11 cellular contexts compared by ENCODE assay signal in genomic region chr7:1539346-1540321, GRCh38. TPM values are rescaled to one million over a fixed set of nuclear protein-coding genes. Genes with fewer than 3 reads are reported as not detected.
DNase-seq lines count a peak whose midpoint lies in the region; ATAC-seq and TF ChIP-seq lines count a peak whose summit lies in the region.
"Had no signal": no experiment of that assay in that cellular context is flagged by ENCODE, and none has a peak within 500 bp of the region (broad histone marks: within the 10 kb centered on the region; RNA-seq: fewer than 3 reads in every experiment).

No MANE protein-coding gene starts in this region.

- no peak for TF ChIP-seq CTCF in heart left ventricle (IDR thresholded peaks at IDR 0.05)
- TF ChIP-seq CTCF in lower lobe of right lung (IDR thresholded peaks at IDR 0.05), result no peak
- TF ChIP-seq CTCF in vagina (IDR thresholded peaks at IDR 0.05), result no peak

- no peak overlapping the region for H3K27ac Mint-ChIP-seq in stimulated activated memory B cell treated with anti-CD40 and anti-IgM and Interleukin-4, amounts not matched to agents 10 μg/mL and 1 μg/mL and 100 μg/mL, for 72 hours
- H3K27ac Mint-ChIP-seq: naive thymus-derived CD4-positive, alpha-beta T cell had no signal

- peaks cover 34% of the 10 kb centered on the region for H3K36me3 Mint-ChIP-seq in stimulated activated memory B cell treated with anti-CD40 and anti-IgM and Interleukin-4, amounts not matched to agents 10 μg/mL and 1 μg/mL and 100 μg/mL, for 72 hours

- H3K4me3 ChIP-seq in heart left ventricle, result peak overlapping the region in 8 of 12 donors; percentile 52 to 71 (median 64)
- H3K4me3 ChIP-seq in lower lobe of right lung, result peak overlapping the region; percentile 51
- no peak overlapping the region for H3K4me3 ChIP-seq in vagina

- ATAC-seq in heart left ventricle (no peak), lower lobe of right lung (no peak)
- no peak for ATAC-seq in stimulated activated memory B cell treated with anti-CD40 and anti-IgM and Interleukin-4, amounts not matched to agents 10 μg/mL and 1 μg/mL and 100 μg/mL, for 72 hours
- ATAC-seq: activated T-cell treated with anti-CD3 and anti-CD28 coated beads, Interleukin-2, amount 50 U/mL, for 4 hours; naive thymus-derived CD4-positive, alpha-beta T cell had no signal

- H3K9me3 ChIP-seq in heart left ventricle (no peaks in the 10 kb centered on the region), lower lobe of right lung (no peaks in the 10 kb centered on the region), vagina (no peaks in the 10 kb centered on the region)

- H3K27ac ChIP-seq in heart left ventricle (peak overlapping the region; percentile 93 to 100 (median 98)), lower lobe of right lung (peak overlapping the region; percentile 94), vagina (peak overlapping the region; percentile 99)

- intact Hi-C loops in heart left ventricle (cut with DNase I) (loop anchor here in 1 of 10 donors (2.0 kb wide), 1 partner anchor 35 kb away; the partner anchor contains the start of gene INTS1), cardiac septum (cut with DNase I) (no loop called here), lower lobe of right lung (cut with DNase I) (no loop called here), vagina (cut with DNase I) (no loop called here)

- no peaks in the 10 kb centered on the region for H3K27me3 ChIP-seq in heart left ventricle
- no peaks in the 10 kb centered on the region for H3K27me3 ChIP-seq in lower lobe of right lung (ENCODE audit: low read depth)
- no peaks in the 10 kb centered on the region for H3K27me3 ChIP-seq in vagina

- peaks cover 12 to 52% (median 39%) of the 10 kb centered on the region in 12 donors for H3K4me1 ChIP-seq in heart left ventricle
- peaks cover 36% of the 10 kb centered on the region for H3K4me1 ChIP-seq in lower lobe of right lung
- H3K4me1 ChIP-seq in vagina, result peaks cover 40% of the 10 kb centered on the region

- 91 to 94% (median 92%) methylated on average over 45 to 68 of the region's 68 CpGs for WGBS in heart left ventricle, 4 donors

- H3K4me3 Mint-ChIP-seq in stimulated activated memory B cell treated with anti-CD40 and anti-IgM and Interleukin-4, amounts not matched to agents 10 μg/mL and 1 μg/mL and 100 μg/mL, for 72 hours, result no peak overlapping the region
- H3K4me3 Mint-ChIP-seq: activated T-cell treated with anti-CD3 and anti-CD28 coated beads, Interleukin-2, amount 50 U/mL, for 4 hours; naive thymus-derived CD4-positive, alpha-beta T cell had no signal

- no peaks in the 10 kb centered on the region for H3K27me3 Mint-ChIP-seq in stimulated activated memory B cell treated with anti-CD40 and anti-IgM and Interleukin-4, amounts not matched to agents 10 μg/mL and 1 μg/mL and 100 μg/mL, for 72 hours
- H3K27me3 Mint-ChIP-seq: naive thymus-derived CD4-positive, alpha-beta T cell had no signal

- no peak for TF ChIP-seq POLR2A in heart left ventricle (IDR thresholded peaks at IDR 0.05)
- TF ChIP-seq POLR2A in vagina (IDR thresholded peaks at IDR 0.05), result no peak

- H3K36me3 ChIP-seq in heart left ventricle, result peaks cover 0 to 62% (median 48%) of the 10 kb centered on the region in 9 donors
- H3K36me3 ChIP-seq in lower lobe of right lung, result peaks cover 73% of the 10 kb centered on the region
- peaks cover 0 to 23% of the 10 kb centered on the region in 2 donors for H3K36me3 ChIP-seq in vagina

- H3K9me3 Mint-ChIP-seq in stimulated activated memory B cell treated with anti-CD40 and anti-IgM and Interleukin-4, amounts not matched to agents 10 μg/mL and 1 μg/mL and 100 μg/mL, for 72 hours, result no peaks in the 10 kb centered on the region
- H3K9me3 Mint-ChIP-seq: activated T-cell treated with anti-CD3 and anti-CD28 coated beads, Interleukin-2, amount 50 U/mL, for 4 hours; naive thymus-derived CD4-positive, alpha-beta T cell had no signal

- H3K4me1 Mint-ChIP-seq in stimulated activated memory B cell treated with anti-CD40 and anti-IgM and Interleukin-4, amounts not matched to agents 10 μg/mL and 1 μg/mL and 100 μg/mL, for 72 hours, result peaks cover 21% of the 10 kb centered on the region

- DNase-seq in heart left ventricle (peak in 2 of 5 donors; percentile 58 to 64), cardiac septum (ENCODE audit: low spot score) (no peak), lower lobe of right lung (peak; percentile 45), vagina (ENCODE audit: extremely low spot score in 2 of 2) (no peak), DMS79 (lab: John Stamatoyannopoulos, UW) (no peak)
- DNase-seq: activated T-cell treated with anti-CD3 and anti-CD28 coated beads, Interleukin-2, amount 50 U/mL, for 4 hours; GF-D8; naive thymus-derived CD4-positive, alpha-beta T cell; NCI-H1092 treated with DMSO at 0.1 percent for 48 hours; stimulated activated CD4-positive, alpha-beta T cell treated with anti-CD3 and anti-CD28 coated beads, Interleukin-4, amount 100 ng/mL, for 24 hours had no signal

RNA-seq across cellular contexts. Expression of gene MAFK, which starts 9.1 kb away (rescaled TPM):
- 100 to 1,000 TPM in 5 of 9 donors, 10 to 100 TPM in 4; 34.3 to 138 (median 121) TPM for total RNA-seq in heart left ventricle
- polyA plus RNA-seq in heart left ventricle, result 100 to 1,000 TPM in 1 of 2 donors, 10 to 100 TPM in 1; 94.8 to 165 TPM
- 192 TPM for total RNA-seq in cardiac septum
- total RNA-seq in lower lobe of right lung, result 49.7 TPM
- total RNA-seq in vagina, result 30.0 TPM

RNA-seq across cellular contexts. Expression of gene TMEM184A, which starts 16.4 kb away (rescaled TPM):
- total RNA-seq in heart left ventricle, result under 1 TPM; 0.19 to 0.85 (median 0.47) TPM
- polyA plus RNA-seq in heart left ventricle, result under 1 TPM; 0.19 to 0.99 TPM
- 0.08 TPM for total RNA-seq in cardiac septum
- total RNA-seq in lower lobe of right lung, result 4.3 TPM
- total RNA-seq in vagina, result 129 TPM

RNA-seq across cellular contexts. Expression of gene PSMG3, which starts 30.2 kb away (rescaled TPM):
- total RNA-seq in heart left ventricle, result 10 to 100 TPM in 8 of 9 donors, 1 to 10 TPM in 1; 7.3 to 27.6 (median 13.3) TPM
- 10 to 100 TPM; 34.3 to 36.5 TPM for polyA plus RNA-seq in heart left ventricle
- 12.1 TPM for total RNA-seq in cardiac septum
- total RNA-seq in lower lobe of right lung, result 19.7 TPM
- 49.6 TPM for total RNA-seq in vagina

RNA-seq across cellular contexts. Expression of gene INTS1, which starts 35.4 kb away (rescaled TPM):
- total RNA-seq in heart left ventricle, result 10 to 100 TPM; 35.5 to 67.4 (median 45.3) TPM
- 10 to 100 TPM; 41.9 to 46.0 TPM for polyA plus RNA-seq in heart left ventricle
- 54.7 TPM for total RNA-seq in cardiac septum
- 50.8 TPM for total RNA-seq in lower lobe of right lung
- total RNA-seq in vagina, result 67.3 TPM

Comparison
In these comparisons a context has a peak if more than half of its experiments do, and no peak if none do; other contexts are left out.
1. H3K4me3 ChIP-seq: peak in heart left ventricle (8 of 12) and lower lobe of right lung (single experiment); none in vagina (0 of 2).
2. RNA of gene TMEM184A, which starts 16.4 kb away (total RNA-seq): 129 TPM in vagina (single experiment); 4.3 TPM in lower lobe of right lung (single experiment), 0.19 to 0.85 TPM in heart left ventricle and 0.08 TPM in cardiac septum (single experiment); every median in the first group is over 10 times any median in the second.
3. Peak in every context shown above with its lines, with median percentiles within 50 percentile points of each other: H3K27ac ChIP-seq.